ENCODE assay signal across 21 cellular contexts in the genomic region with DNA sequence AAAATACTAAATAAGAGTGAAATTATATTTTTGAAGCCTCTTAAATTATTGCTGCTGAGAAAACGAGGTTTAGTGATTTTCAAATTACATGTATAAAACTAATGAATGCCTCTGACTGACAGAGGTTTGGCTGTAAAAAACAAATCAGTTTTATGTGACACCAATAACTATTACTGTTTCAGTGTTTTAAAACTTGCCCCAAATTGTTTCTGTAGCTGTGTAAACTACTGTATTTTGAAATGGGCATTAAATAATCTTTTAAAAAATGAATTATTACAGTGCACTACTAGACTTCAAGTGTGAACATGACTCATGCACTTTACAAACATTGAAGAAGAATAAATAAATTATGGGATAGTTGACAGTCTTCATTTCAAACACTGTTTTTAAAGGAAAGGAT. TPM values are rescaled to one million over a fixed set of nuclear protein-coding genes. Genes with fewer than 3 reads are reported as not detected.
"Had no signal": no experiment of that assay in that cellular context is flagged by ENCODE, and none has a peak within 500 bp of the region (broad histone marks: within the 10 kb centered on the region; RNA-seq: fewer than 3 reads in every experiment).

No MANE protein-coding gene starts in this region.

- H3K27me3 ChIP-seq: right lobe of liver, spleen had no signal

- ATAC-seq: activated CD8-positive, alpha-beta memory T cell treated with anti-CD3 and anti-CD28 coated beads, Interleukin-2, amount 10 ng/mL, durations not matched to agents 7 days and 5 days; right lobe of liver had no signal

- H3K4me3 ChIP-seq: right lobe of liver, spleen had no signal

- H3K4me1 ChIP-seq: foreskin keratinocyte, right lobe of liver had no signal

- H3K27me3 Mint-ChIP-seq: activated CD8-positive, alpha-beta memory T cell treated with anti-CD3 and anti-CD28 coated beads, Interleukin-2, amount 10 ng/mL, durations not matched to agents 7 days and 5 days; dendritic cell treated with granulocyte-macrophage colony-stimulating factor and Interleukin-4, amounts not matched to agents 40 ng/mL and 50 ng/mL, for 4 days; stimulated activated naive CD8-positive, alpha-beta T cell treated with anti-CD3 and anti-CD28 coated beads, Interleukin-15, Interleukin-2, amounts not matched to agents 100 ng/mL and 50 ng/mL, for 24 hours had no signal

- H3K36me3 Mint-ChIP-seq: type B pancreatic cell had no signal

- H3K27ac Mint-ChIP-seq: activated CD8-positive, alpha-beta memory T cell treated with anti-CD3 and anti-CD28 coated beads, Interleukin-2, amount 10 ng/mL, durations not matched to agents 7 days and 5 days; dendritic cell treated with granulocyte-macrophage colony-stimulating factor and Interleukin-4, amounts not matched to agents 40 ng/mL and 50 ng/mL, for 4 days; stimulated activated naive CD8-positive, alpha-beta T cell treated with anti-CD3 and anti-CD28 coated beads, Interleukin-15, Interleukin-2, amounts not matched to agents 100 ng/mL and 50 ng/mL, for 24 hours; type B pancreatic cell had no signal

- DNase-seq: activated CD4-positive, alpha-beta T cell treated with anti-CD3 and anti-CD28 coated beads, Interleukin-2, amount 50 U/mL, for 1 hour; activated CD4-positive, CD25-positive, alpha-beta regulatory T cell; activated CD8-positive, alpha-beta memory T cell treated with anti-CD3 and anti-CD28 coated beads, Interleukin-2, amount 10 ng/mL, durations not matched to agents 7 days and 5 days; activated T-cell treated with anti-CD3 and anti-CD28 coated beads, Interleukin-2, amount 50 U/mL, for 4 hours; aorta; effector memory CD4-positive, alpha-beta T cell; foreskin keratinocyte; immature natural killer cell; right lobe of liver; spleen; SW 1271 had no signal

- H3K27ac ChIP-seq: foreskin keratinocyte, right lobe of liver had no signal

- H3K4me3 Mint-ChIP-seq: activated CD8-positive, alpha-beta memory T cell treated with anti-CD3 and anti-CD28 coated beads, Interleukin-2, amount 10 ng/mL, durations not matched to agents 7 days and 5 days; activated T-cell treated with anti-CD3 and anti-CD28 coated beads, Interleukin-2, amount 50 U/mL, for 4 hours; dendritic cell treated with granulocyte-macrophage colony-stimulating factor and Interleukin-4, amounts not matched to agents 40 ng/mL and 50 ng/mL, for 4 days; immature natural killer cell; stimulated activated naive CD8-positive, alpha-beta T cell treated with anti-CD3 and anti-CD28 coated beads, Interleukin-15, Interleukin-2, amounts not matched to agents 100 ng/mL and 50 ng/mL, for 24 hours; type B pancreatic cell had no signal

- H3K9me3 Mint-ChIP-seq: activated T-cell treated with anti-CD3 and anti-CD28 coated beads, Interleukin-2, amount 50 U/mL, for 4 hours; immature natural killer cell; type B pancreatic cell had no signal

- H3K9me3 ChIP-seq: right lobe of liver, spleen had no signal

RNA-seq across cellular contexts. Expression of a gene that starts 15.4 kb away (rescaled TPM):
- total RNA-seq: activated CD8-positive, alpha-beta memory T cell treated with anti-CD3 and anti-CD28 coated beads, Interleukin-2, amount 10 ng/mL, durations not matched to agents 7 days and 5 days; activated T-cell treated with anti-CD3 and anti-CD28 coated beads, Interleukin-2, amount 50 U/mL, for 4 hours; aorta; cerebellum; foreskin keratinocyte; mesenteric fat pad; osteoblast; pulmonary artery endothelial cell; right lobe of liver; SK-MEL-5; spleen; temporal lobe had no signal
- polyA plus RNA-seq: aorta, foreskin keratinocyte, neural cell had no signal

RNA-seq across cellular contexts. Expression of a gene that starts 49.4 kb away (rescaled TPM):
- total RNA-seq: foreskin keratinocyte, osteoblast, pulmonary artery endothelial cell had no signal
- polyA plus RNA-seq: foreskin keratinocyte, neural cell had no signal
